1 cellular context compared by ENCODE assay signal in genomic region chr6:139919107-139920026, GRCh38.
A peak's percentile ranks its signal among the peaks of the same experiment; 100 is the strongest.
TF ChIP-seq lines count a peak whose summit lies in the region.

No MANE protein-coding gene starts in this region.

TF ChIP-seq in K562, 482 proteins besides CTCF, POLR2A, EP300 and RAD21 (continued from another document and continues in another):
- TF ChIP-seq REST (CRISPR knock-in tag; IDR thresholded peaks at IDR 0.05; ENCODE audit: low read depth) (no peak), RBBP5 (IDR thresholded peaks at IDR 0.05; ENCODE audit: borderline replicate concordance, insufficient read depth, low read length, poor library complexity, severe bottlenecking) (no peak), ZSCAN32 (CRISPR knock-in tag; IDR thresholded peaks at IDR 0.05) (no peak), CC2D1A (IDR thresholded peaks at IDR 0.05) (no peak), ETV5 (CRISPR knock-in tag; IDR thresholded peaks at IDR 0.05; ENCODE audit: low read depth) (no peak), YY1 (IDR thresholded peaks at IDR 0.05; ENCODE audit: borderline replicate concordance in 1 of 3, control insufficient read depth in 1 of 3, extremely low read depth in 1 of 3, insufficient read depth in 3 of 3, insufficient read length in 1 of 3, insufficient replicate concordance in 2 of 3, low read depth in 1 of 3, low read length in 2 of 3) (peak in 2 of 3 experiments; percentile 45 to 87), ZFX (CRISPR knock-in tag; IDR thresholded peaks at IDR 0.05) (no peak), IRF9 (tag; IDR thresholded peaks at IDR 0.05) (no peak), FOXJ2 (tag; IDR thresholded peaks at IDR 0.05) (peak; percentile 24; the same call in 1 of the 2 replicates), KAT8 (IDR thresholded peaks at IDR 0.05; ENCODE audit: low read depth) (no peak), PTTG1 (tag; IDR thresholded peaks at IDR 0.05; ENCODE audit: low read depth) (no peak), ETS2 (tag; IDR thresholded peaks at IDR 0.05; ENCODE audit: borderline replicate concordance, poor library complexity, severe bottlenecking) (no peak), ZNF785 (CRISPR knock-in tag; IDR thresholded peaks at IDR 0.05) (no peak), TCF3 (CRISPR knock-in tag; IDR thresholded peaks at IDR 0.05) (peak; percentile 39; the same call in 1 of the 2 replicates), SMARCC2 (IDR thresholded peaks at IDR 0.05; ENCODE audit: low read depth) (no peak), NCOR1 (IDR thresholded peaks at IDR 0.05) (no peak), ZFPM2 (CRISPR knock-in tag; IDR thresholded peaks at IDR 0.05) (no peak), CHAMP1 (IDR thresholded peaks at IDR 0.05) (0 out of 2 replicates have a peak, but pooled peaks have one; percentile 20), ZNF143 (CRISPR knock-in tag; IDR thresholded peaks at IDR 0.05) (no peak), POLR2AphosphoS5 (IDR thresholded peaks at IDR 0.05; ENCODE audit: control insufficient read depth, insufficient read depth, low read depth, low read length) (no peak), ZNF134 (CRISPR knock-in tag; conservative IDR thresholded peaks at IDR 0.05) (no peak), ASH1L (IDR thresholded peaks at IDR 0.05; ENCODE audit: borderline replicate concordance, low read depth, partially characterized antibody) (no peak), MTA1 (IDR thresholded peaks at IDR 0.05; ENCODE audit: borderline replicate concordance) (no peak), HMG20B (CRISPR knock-in tag; IDR thresholded peaks at IDR 0.05) (no peak), NCOA6 (IDR thresholded peaks at IDR 0.05) (no peak), XRCC5 (IDR thresholded peaks at IDR 0.05; ENCODE audit: low read depth, low read length) (no peak), IRF2 (CRISPR knock-in tag; IDR thresholded peaks at IDR 0.05) (no peak), HLTF (IDR thresholded peaks at IDR 0.05) (no peak)
- TF ChIP-seq, protein P1, sequence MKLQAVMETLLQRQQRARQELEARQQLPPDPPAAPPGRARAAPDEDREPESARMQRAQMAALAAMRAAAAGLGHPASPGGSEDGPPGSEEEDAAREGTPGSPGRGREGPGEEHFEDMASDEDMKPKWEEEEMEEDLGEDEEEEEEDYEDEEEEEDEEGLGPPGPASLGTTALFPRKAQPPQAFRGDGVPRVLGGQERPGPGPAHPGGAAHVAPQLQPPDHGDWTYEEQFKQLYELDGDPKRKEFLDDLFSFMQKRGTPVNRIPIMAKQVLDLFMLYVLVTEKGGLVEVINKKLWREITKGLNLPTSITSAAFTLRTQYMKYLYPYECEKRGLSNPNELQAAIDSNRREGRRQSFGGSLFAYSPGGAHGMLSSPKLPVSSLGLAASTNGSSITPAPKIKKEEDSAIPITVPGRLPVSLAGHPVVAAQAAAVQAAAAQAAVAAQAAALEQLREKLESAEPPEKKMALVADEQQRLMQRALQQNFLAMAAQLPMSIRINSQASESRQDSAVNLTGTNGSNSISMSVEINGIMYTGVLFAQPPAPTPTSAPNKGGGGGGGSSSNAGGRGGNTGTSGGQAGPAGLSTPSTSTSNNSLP (IDR thresholded peaks at IDR 0.05; ENCODE audit: borderline replicate concordance, low read depth, low read length) = no peak
- TF ChIP-seq, protein P2, sequence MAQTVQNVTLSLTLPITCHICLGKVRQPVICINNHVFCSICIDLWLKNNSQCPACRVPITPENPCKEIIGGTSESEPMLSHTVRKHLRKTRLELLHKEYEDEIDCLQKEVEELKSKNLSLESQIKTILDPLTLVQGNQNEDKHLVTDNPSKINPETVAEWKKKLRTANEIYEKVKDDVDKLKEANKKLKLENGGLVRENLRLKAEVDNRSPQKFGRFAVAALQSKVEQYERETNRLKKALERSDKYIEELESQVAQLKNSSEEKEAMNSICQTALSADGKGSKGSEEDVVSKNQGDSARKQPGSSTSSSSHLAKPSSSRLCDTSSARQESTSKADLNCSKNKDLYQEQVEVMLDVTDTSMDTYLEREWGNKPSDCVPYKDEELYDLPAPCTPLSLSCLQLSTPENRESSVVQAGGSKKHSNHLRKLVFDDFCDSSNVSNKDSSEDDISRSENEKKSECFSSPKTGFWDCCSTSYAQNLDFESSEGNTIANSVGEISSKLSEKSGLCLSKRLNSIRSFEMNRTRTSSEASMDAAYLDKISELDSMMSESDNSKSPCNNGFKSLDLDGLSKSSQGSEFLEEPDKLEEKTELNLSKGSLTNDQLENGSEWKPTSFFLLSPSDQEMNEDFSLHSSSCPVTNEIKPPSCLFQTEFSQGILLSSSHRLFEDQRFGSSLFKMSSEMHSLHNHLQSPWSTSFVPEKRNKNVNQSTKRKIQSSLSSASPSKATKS (CRISPR knock-in tag; IDR thresholded peaks at IDR 0.05) = no peak
- TF ChIP-seq, protein P3, sequence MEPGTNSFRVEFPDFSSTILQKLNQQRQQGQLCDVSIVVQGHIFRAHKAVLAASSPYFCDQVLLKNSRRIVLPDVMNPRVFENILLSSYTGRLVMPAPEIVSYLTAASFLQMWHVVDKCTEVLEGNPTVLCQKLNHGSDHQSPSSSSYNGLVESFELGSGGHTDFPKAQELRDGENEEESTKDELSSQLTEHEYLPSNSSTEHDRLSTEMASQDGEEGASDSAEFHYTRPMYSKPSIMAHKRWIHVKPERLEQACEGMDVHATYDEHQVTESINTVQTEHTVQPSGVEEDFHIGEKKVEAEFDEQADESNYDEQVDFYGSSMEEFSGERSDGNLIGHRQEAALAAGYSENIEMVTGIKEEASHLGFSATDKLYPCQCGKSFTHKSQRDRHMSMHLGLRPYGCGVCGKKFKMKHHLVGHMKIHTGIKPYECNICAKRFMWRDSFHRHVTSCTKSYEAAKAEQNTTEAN (CRISPR knock-in tag; IDR thresholded peaks at IDR 0.05) = no peak
- TF ChIP-seq, protein P4, sequence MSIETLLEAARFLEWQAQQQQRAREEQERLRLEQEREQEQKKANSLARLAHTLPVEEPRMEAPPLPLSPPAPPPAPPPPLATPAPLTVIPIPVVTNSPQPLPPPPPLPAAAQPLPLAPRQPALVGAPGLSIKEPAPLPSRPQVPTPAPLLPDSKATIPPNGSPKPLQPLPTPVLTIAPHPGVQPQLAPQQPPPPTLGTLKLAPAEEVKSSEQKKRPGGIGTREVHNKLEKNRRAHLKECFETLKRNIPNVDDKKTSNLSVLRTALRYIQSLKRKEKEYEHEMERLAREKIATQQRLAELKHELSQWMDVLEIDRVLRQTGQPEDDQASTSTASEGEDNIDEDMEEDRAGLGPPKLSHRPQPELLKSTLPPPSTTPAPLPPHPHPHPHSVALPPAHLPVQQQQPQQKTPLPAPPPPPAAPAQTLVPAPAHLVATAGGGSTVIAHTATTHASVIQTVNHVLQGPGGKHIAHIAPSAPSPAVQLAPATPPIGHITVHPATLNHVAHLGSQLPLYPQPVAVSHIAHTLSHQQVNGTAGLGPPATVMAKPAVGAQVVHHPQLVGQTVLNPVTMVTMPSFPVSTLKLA (conservative IDR thresholded peaks at IDR 0.05) = no peak
- TF ChIP-seq, protein P5, sequence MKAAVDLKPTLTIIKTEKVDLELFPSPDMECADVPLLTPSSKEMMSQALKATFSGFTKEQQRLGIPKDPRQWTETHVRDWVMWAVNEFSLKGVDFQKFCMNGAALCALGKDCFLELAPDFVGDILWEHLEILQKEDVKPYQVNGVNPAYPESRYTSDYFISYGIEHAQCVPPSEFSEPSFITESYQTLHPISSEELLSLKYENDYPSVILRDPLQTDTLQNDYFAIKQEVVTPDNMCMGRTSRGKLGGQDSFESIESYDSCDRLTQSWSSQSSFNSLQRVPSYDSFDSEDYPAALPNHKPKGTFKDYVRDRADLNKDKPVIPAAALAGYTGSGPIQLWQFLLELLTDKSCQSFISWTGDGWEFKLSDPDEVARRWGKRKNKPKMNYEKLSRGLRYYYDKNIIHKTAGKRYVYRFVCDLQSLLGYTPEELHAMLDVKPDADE (conservative IDR thresholded peaks at IDR 0.05; ENCODE audit: control insufficient read depth, low read depth, low read length) = no peak
